8 cellular contexts compared by ENCODE assay signal in the genomic region with DNA sequence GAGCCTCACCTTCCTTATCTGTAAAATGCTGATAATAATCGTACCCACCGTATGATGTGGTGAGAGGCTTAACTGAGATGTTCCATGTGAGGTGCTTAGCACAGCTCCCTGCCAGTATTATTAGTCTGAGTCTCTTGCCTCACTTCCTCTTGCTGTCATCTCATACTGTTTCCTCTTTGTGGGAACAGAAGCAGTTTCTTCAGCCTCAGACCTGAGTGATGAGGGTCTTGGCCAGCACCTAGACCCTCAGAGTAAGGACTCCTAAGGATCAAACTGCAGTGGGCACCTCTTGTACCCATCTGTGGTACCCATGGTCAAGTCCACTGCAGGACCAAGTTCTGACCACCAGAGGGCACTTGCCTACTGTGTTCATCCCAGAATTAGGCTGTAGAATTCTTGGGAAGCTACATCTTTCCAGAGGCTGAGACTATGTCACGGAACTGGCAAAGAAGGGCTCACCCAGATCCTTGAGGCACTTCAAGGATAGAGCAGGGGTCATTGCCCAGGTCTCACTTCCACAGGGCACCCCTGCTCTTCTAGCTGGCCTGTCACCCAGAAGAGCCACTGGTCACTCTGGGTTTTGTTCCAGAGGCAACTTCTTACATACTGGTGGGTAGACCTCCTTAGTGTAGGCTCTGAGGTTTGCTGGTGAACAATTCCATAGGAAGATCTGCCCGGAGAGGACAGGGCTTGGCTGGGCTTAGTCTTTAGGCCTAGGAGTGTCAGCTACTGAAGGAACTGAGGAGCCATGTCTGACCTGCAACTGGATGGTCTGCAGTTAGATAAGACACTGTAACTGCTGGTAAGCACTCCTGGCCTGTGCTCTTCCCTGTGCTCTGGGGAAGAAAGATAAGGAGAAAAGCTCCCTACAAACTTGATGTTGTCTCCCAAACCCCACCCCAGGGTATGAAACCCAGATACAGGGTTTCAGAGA. TPM values are rescaled to one million over a fixed set of nuclear protein-coding genes. Genes with fewer than 3 reads are reported as not detected.
DNase-seq lines count a peak whose midpoint lies in the region; ATAC-seq and TF ChIP-seq lines count a peak whose summit lies in the region.

No MANE protein-coding gene starts in this region.

- no peak overlapping the region for H3K4me3 Mint-ChIP-seq in progenitor cell of endocrine pancreas (ENCODE audit: low read depth)

- no peaks in the 10 kb centered on the region for H4K20me1 ChIP-seq in KMS-11 (ENCODE audit: insufficient read depth)

- TF ChIP-seq POLR2A in heart left ventricle (IDR thresholded peaks at IDR 0.05) = no peak

- in situ Hi-C loops in SK-MEL-5 (cut with HindIII; ENCODE audit: low pct_unique_long_range_greater_than_20kb, low sequenced_read_pairs) = no loop called here

- no peaks in the 10 kb centered on the region for H3K9me3 Mint-ChIP-seq in progenitor cell of endocrine pancreas (ENCODE audit: low read depth)

- no peaks in the 10 kb centered on the region for H3K4me1 Mint-ChIP-seq in progenitor cell of endocrine pancreas (ENCODE audit: low read depth)

- H3K4me3 ChIP-seq in KMS-11 (IDR thresholded peaks at IDR 0.05; ENCODE audit: insufficient read depth, low read depth, low read length) = no peak overlapping the region
- H3K4me3 ChIP-seq in adipocyte (ENCODE audit: low read length) = no peak overlapping the region
- H3K4me3 ChIP-seq in heart left ventricle = no peak overlapping the region

- WGBS in heart left ventricle, 4 donors = 17 to 49% (median 30%) methylated on average over 3 to 4 of the region's 4 CpGs

- H3K9ac ChIP-seq in KMS-11 (no peak overlapping the region), adipocyte (ENCODE audit: low read length) (no peak overlapping the region)

- intact Hi-C loops in heart left ventricle (cut with DNase I) = loop anchor here in 7 of 10 donors (2.0 to 10.0 kb wide), 6 partner anchors 54 to 544 kb away; a partner anchor contains a TSS

- H3K27me3 ChIP-seq in KMS-11 (ENCODE audit: insufficient read depth, low read depth) (no peaks in the 10 kb centered on the region), adipocyte (replicated peaks; ENCODE audit: control insufficient read depth, insufficient read depth, low read length) (no peaks in the 10 kb centered on the region), heart left ventricle (no peaks in the 10 kb centered on the region)

- no peaks in the 10 kb centered on the region for H3K27me3 Mint-ChIP-seq in progenitor cell of endocrine pancreas

- H3K36me3 ChIP-seq in KMS-11 (ENCODE audit: insufficient read depth) = no peaks in the 10 kb centered on the region
- H3K36me3 ChIP-seq in adipocyte (ENCODE audit: control insufficient read depth, insufficient read depth, low read length, severe bottlenecking) = peaks cover 4% of the 10 kb centered on the region
- H3K36me3 ChIP-seq in heart left ventricle = peaks cover 0 to 23% (median 6%) of the 10 kb centered on the region in 9 donors

- DNase-seq in DMS53 treated with DMSO at 0.1 percent for 48 hours (lab: John Stamatoyannopoulos, UW; ENCODE audit: unreplicated experiment) (peak; percentile 39), SK-MEL-5 (ENCODE audit: low read depth, low spot score) (peak; percentile 75), adipocyte (ENCODE audit: low read depth) (peak; percentile 90), heart left ventricle (peak in 4 of 5 donors; percentile 27 to 48 (median 46)), progenitor cell of endocrine pancreas (ENCODE audit: low spot score, unreplicated experiment) (peak; percentile 59)

- H3K36me3 Mint-ChIP-seq in progenitor cell of endocrine pancreas (ENCODE audit: insufficient read depth) = no peaks in the 10 kb centered on the region

- ATAC-seq in heart left ventricle = peak in 3 of 4 donors; percentile 57 to 72 (median 59)
- no peak for ATAC-seq in GM21367 (IDR thresholded peaks at IDR 0.05; ENCODE audit: unreplicated experiment)
- no peak for ATAC-seq in GM19395 (IDR thresholded peaks at IDR 0.05; ENCODE audit: unreplicated experiment)

- H3K27ac ChIP-seq in KMS-11 (no peak overlapping the region), heart left ventricle (no peak overlapping the region)

- H3K27ac Mint-ChIP-seq in progenitor cell of endocrine pancreas = no peak overlapping the region

- H3K4me1 ChIP-seq in KMS-11 (ENCODE audit: low read depth, poor library complexity, severe bottlenecking) (peaks cover 29% of the 10 kb centered on the region), adipocyte (ENCODE audit: control insufficient read depth, insufficient read depth, low read length) (peaks cover 2% of the 10 kb centered on the region), heart left ventricle (no peaks in the 10 kb centered on the region)

- H2AFZ ChIP-seq in KMS-11 (ENCODE audit: low read depth) = no peak overlapping the region

- H3K9me3 ChIP-seq in adipocyte (ENCODE audit: control insufficient read depth, low read length) (no peaks in the 10 kb centered on the region), heart left ventricle (no peaks in the 10 kb centered on the region)

- peak; percentile 99 for TF ChIP-seq CTCF in KMS-11 (conservative IDR thresholded peaks at IDR 0.05; ENCODE audit: low read depth, low read length)
- TF ChIP-seq CTCF in heart left ventricle (IDR thresholded peaks at IDR 0.05) = peak; percentile 75 to 95 (median 86)
- peak; percentile 96 for TF ChIP-seq CTCF in progenitor cell of endocrine pancreas (IDR thresholded peaks at IDR 0.05; ENCODE audit: unreplicated experiment)

- no peaks in the 10 kb centered on the region for H3K79me2 ChIP-seq in KMS-11 (ENCODE audit: insufficient read depth, low read depth)

- no peak overlapping the region for H3K4me2 ChIP-seq in KMS-11

RNA-seq across cellular contexts. Expression of a gene that starts 20.6 kb away (rescaled TPM):
- total RNA-seq in SK-MEL-5 (2014; rRNA removed; shearing (Covaris generic)) = 0.29 TPM in 1 of 2 replicates, not detected in the other
- polyA plus RNA-seq in SK-MEL-5 (2015; cell fraction: cytosol; rRNA removed) = 0.13 TPM in 1 of 2 replicates, not detected in the other
- polyA plus RNA-seq in SK-MEL-5 (2015; cell fraction: nucleus; rRNA removed) = 2.4 TPM in 1 of 2 replicates, not detected in the other
- total RNA-seq in heart left ventricle = 1 to 10 TPM in 1 of 9 donors, under 1 TPM in 3, not detected in 5; 0.17 to 4.5 (median 0.54) TPM
- under 1 TPM; 0.71 to 0.72 TPM for polyA plus RNA-seq in heart left ventricle
- 8.7 and 8.9 TPM in 2 replicates for total RNA-seq in progenitor cell of endocrine pancreas

RNA-seq across cellular contexts. Expression of a gene that starts 30.7 kb away (rescaled TPM):
- 1.2 and 2.0 TPM in 2 replicates for total RNA-seq in SK-MEL-5 (2014; rRNA removed; shearing (Covaris generic))
- polyA plus RNA-seq in SK-MEL-5 (2015; cell fraction: cytosol; rRNA removed) = 1.2 and 1.5 TPM in 2 replicates
- polyA plus RNA-seq in SK-MEL-5 (2015; cell fraction: nucleus; rRNA removed) = 11.7 and 15.2 TPM in 2 replicates
- 1 to 10 TPM; 2.4 to 6.9 (median 3.8) TPM for total RNA-seq in heart left ventricle
- polyA plus RNA-seq in heart left ventricle = 1 to 10 TPM; 1.3 to 5.1 TPM
- total RNA-seq in progenitor cell of endocrine pancreas = 42.8 and 45.7 TPM in 2 replicates

RNA-seq across cellular contexts. Expression of a gene that starts 52.5 kb away (rescaled TPM):
- total RNA-seq in SK-MEL-5 (2014; rRNA removed; shearing (Covaris generic)) = 22.1 and 26.8 TPM in 2 replicates
- polyA plus RNA-seq in SK-MEL-5 (2015; cell fraction: cytosol; rRNA removed) = 15.0 and 15.7 TPM in 2 replicates
- 14.4 and 19.1 TPM in 2 replicates for polyA plus RNA-seq in SK-MEL-5 (2015; cell fraction: nucleus; rRNA removed)
- total RNA-seq in heart left ventricle = 10 to 100 TPM in 2 of 9 donors, 1 to 10 TPM in 7; 4.2 to 15.5 (median 5.7) TPM
- 1 to 10 TPM; 4.8 to 6.3 TPM for polyA plus RNA-seq in heart left ventricle
- 56.6 and 61.4 TPM in 2 replicates for total RNA-seq in progenitor cell of endocrine pancreas

Comparison
In these comparisons a context has a peak if more than half of its experiments do, and no peak if none do; other contexts are left out.
1. DNase-seq: peak in every context shown above with its lines; median percentile 90 in adipocyte; 75 in SK-MEL-5; 59 in progenitor cell of endocrine pancreas; 46 in heart left ventricle; 39 in DMS53 treated with DMSO at 0.1 percent for 48 hours.
2. ATAC-seq: peak in heart left ventricle (3 of 4); none in GM21367 (single experiment) and GM19395 (single experiment).
3. Peak in every context shown above with its lines, with median percentiles within 50 percentile points of each other: CTCF ChIP-seq.